ENCODE assay signal across 8 cellular contexts in the genomic region with DNA sequence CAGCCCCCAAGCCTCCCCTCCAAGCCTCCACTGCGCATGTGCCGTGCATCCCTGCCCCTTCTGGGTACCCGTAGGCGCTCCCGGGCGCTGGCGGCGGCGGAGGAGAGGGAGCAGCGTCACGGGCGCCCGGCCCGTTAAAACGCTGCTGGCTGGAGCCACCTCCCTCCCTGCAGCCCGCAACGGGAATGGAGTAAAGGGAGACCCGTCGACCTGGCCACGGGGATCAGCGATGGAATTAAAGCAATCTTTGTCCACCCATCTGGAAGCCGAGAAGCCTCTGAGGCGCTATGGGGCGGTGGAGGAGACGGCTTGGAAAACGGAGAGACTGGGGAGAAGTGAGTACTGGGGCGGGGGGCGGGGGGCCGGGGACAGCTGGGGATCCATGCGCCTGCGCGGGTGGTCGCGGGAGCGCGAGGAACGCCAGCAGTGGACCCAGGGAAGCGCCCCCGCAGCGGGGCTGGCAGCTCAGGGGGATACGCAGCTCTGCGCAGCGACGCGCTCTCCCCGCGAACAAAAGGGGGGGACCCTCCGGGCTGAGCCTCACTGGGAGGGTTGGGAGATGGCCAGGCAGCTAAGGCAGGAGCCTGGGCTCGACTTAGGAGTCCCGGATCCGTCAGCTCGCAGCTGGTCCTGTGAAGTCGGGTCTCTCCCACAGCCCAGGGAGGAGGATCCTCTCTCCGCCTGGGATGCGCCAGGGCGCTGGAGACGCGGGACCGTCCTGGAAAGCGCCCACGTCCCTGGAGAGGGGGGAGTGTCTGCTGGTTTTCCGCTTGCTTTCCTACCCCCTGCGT. TPM values are rescaled to one million over a fixed set of nuclear protein-coding genes. Genes with fewer than 3 reads are reported as not detected.
DNase-seq lines count a peak whose midpoint lies in the region; ATAC-seq and TF ChIP-seq lines count a peak whose summit lies in the region.

Gene BMERB1 (plus strand): TSS at position 164 of the 791 bp plus-strand sequence. CDS start 66 bp downstream, at position 230.

- H3K4me3 Mint-ChIP-seq in T-helper 17 cell, result peak within 1 kb of the TSS; percentile 85

- H3K4me3 ChIP-seq in left ventricle myocardium inferior (peak within 1 kb of the TSS; percentile 90), tibial nerve (peak within 1 kb of the TSS; percentile 45 to 96 (median 77))

- H3K27ac Mint-ChIP-seq in T-helper 17 cell, result peak within 1 kb of the TSS; percentile 21

- intact Hi-C loops in left ventricle myocardium inferior (cut with micrococcal nuclease), result no loop called here

- TF ChIP-seq CTCF in left ventricle myocardium inferior (IDR thresholded peaks at IDR 0.05; ENCODE audit: borderline replicate concordance), result no peak
- TF ChIP-seq CTCF in tibial nerve (IDR thresholded peaks at IDR 0.05), result peak in 1 of 5 experiments; percentile 31

- 0 to 1% methylated on average over 60 to 62 of the region's 63 CpGs for WGBS in tibial nerve, 2 donors

- TF ChIP-seq EP300 in tibial nerve (IDR thresholded peaks at IDR 0.05), result peak in 1 of 2 donors; percentile 88

- DNase-seq in NCI-H1436 (lab: John Stamatoyannopoulos, UW), result peak; percentile 81
- no peak for DNase-seq in NCI-H1436 treated with DMSO at 0.1 percent for 48 hours (lab: John Stamatoyannopoulos, UW)
- peak; percentile 12 to 21 (median 13) for DNase-seq in T-helper 17 cell
- DNase-seq in anterior cingulate cortex (lab: John Stamatoyannopoulos, UW), result peak in 57 of 58 donors; percentile 54 to 91 (median 79)
- DNase-seq in left ventricle myocardium inferior, result peak; percentile 74
- DNase-seq in pons (ENCODE audit: low spot score), result peak; percentile 79
- DNase-seq in tibial nerve (ENCODE audit: low spot score in 2 of 2), result peak; percentile 42 to 43

- peaks cover 30% of the 10 kb centered on the region for H3K27me3 Mint-ChIP-seq in T-helper 17 cell

- peak; percentile 17 to 51 for TF ChIP-seq POLR2A in tibial nerve (IDR thresholded peaks at IDR 0.05)

- H3K36me3 ChIP-seq in left ventricle myocardium inferior (no peaks in the 10 kb centered on the region), tibial nerve (no peaks in the 10 kb centered on the region)

- peaks cover 16% of the 10 kb centered on the region for H3K4me1 Mint-ChIP-seq in T-helper 17 cell

- H3K9me3 ChIP-seq in T-helper 17 cell (ENCODE audit: control insufficient read depth, low read length, poor library complexity, severe bottlenecking) (no peaks in the 10 kb centered on the region), left ventricle myocardium inferior (replicated peaks) (no peaks in the 10 kb centered on the region), tibial nerve (no peaks in the 10 kb centered on the region)

- peaks cover 4% of the 10 kb centered on the region for H3K36me3 Mint-ChIP-seq in T-helper 17 cell (ENCODE audit: low read depth)

- peak; percentile 79 for ATAC-seq in T-helper 17 cell
- no peak for ATAC-seq in GM21528 (IDR thresholded peaks at IDR 0.05; ENCODE audit: low FRiP score, unreplicated experiment)

- H3K27ac ChIP-seq in left ventricle myocardium inferior (replicated peaks) (peak within 1 kb of the TSS; percentile 76), tibial nerve (peak within 1 kb of the TSS; percentile 43 to 91 (median 78))

- H3K4me1 ChIP-seq in left ventricle myocardium inferior (peaks cover 28% of the 10 kb centered on the region), tibial nerve (peaks cover 0 to 19% (median 5%) of the 10 kb centered on the region in 4 donors)

- peaks cover 11% of the 10 kb centered on the region for H3K27me3 ChIP-seq in left ventricle myocardium inferior (ENCODE audit: low read depth)
- H3K27me3 ChIP-seq in tibial nerve, result no peaks in the 10 kb centered on the region

RNA-seq across cellular contexts. Expression of gene BMERB1, which starts in this region (rescaled TPM):
- 1 to 10 TPM; 1.8 to 3.0 TPM for total RNA-seq in T-helper 17 cell
- total RNA-seq in left ventricle myocardium inferior, result 75.3 TPM
- 10 to 100 TPM; 42.9 to 85.9 (median 54.8) TPM for total RNA-seq in tibial nerve

Comparison
In these comparisons a context has a peak if more than half of its experiments do, and no peak if none do; other contexts are left out.
1. RNA of gene BMERB1 (total RNA-seq): 75.3 TPM in left ventricle myocardium inferior (single experiment) and 42.9 to 85.9 TPM in tibial nerve; 1.8 to 3.0 TPM in T-helper 17 cell; every median in the first group is over 10 times any median in the second.